In genomic region chr2:88187927-88188326, GRCh38 we compare ENCODE assay signal across 12 cellular contexts. TPM values are rescaled to one million over a fixed set of nuclear protein-coding genes. Genes with fewer than 3 reads are reported as not detected.
DNase-seq lines count a peak whose midpoint lies in the region; ATAC-seq and TF ChIP-seq lines count a peak whose summit lies in the region.
"Had no signal": no experiment of that assay in that cellular context is flagged by ENCODE, and none has a peak within 500 bp of the region (broad histone marks: within the 10 kb centered on the region; RNA-seq: fewer than 3 reads in every experiment).

No MANE protein-coding gene starts in this region.

- H3K9me3 Mint-ChIP-seq in activated T-helper 2 cell treated with anti-CD3 and anti-CD28 coated beads, Interferon-gamma antibody, Interleukin-2, Interleukin-4, amounts not matched to agents 10 μg/mL and 5 μg/mL and 100 μg/mL, durations not matched to agents 14 hours and 24 hours and 36 hours: peaks cover 4% of the 10 kb centered on the region
- H3K9me3 Mint-ChIP-seq in chondrocyte (ENCODE audit: low read depth): no peaks in the 10 kb centered on the region

- H3K4me3 ChIP-seq in mucosa of descending colon: no peak overlapping the region
- H3K4me3 ChIP-seq: suprapubic skin had no signal

- H3K4me3 Mint-ChIP-seq in activated T-helper 2 cell treated with anti-CD3 and anti-CD28 coated beads, Interferon-gamma antibody, Interleukin-2, Interleukin-4, amounts not matched to agents 10 μg/mL and 5 μg/mL and 100 μg/mL, durations not matched to agents 14 hours and 24 hours and 36 hours (ENCODE audit: low read depth): no peak overlapping the region
- H3K4me3 Mint-ChIP-seq in chondrocyte (ENCODE audit: unreplicated experiment): no peak overlapping the region
- H3K4me3 Mint-ChIP-seq: activated T-cell treated with anti-CD3 and anti-CD28 coated beads, Interleukin-2, amount 50 U/mL, for 4 hours had no signal

- no peaks in the 10 kb centered on the region for H3K36me3 ChIP-seq in mucosa of descending colon (ENCODE audit: low read depth)

- ATAC-seq in mucosa of descending colon (peak; percentile 10), HG03439 (IDR thresholded peaks at IDR 0.05; ENCODE audit: unreplicated experiment) (no peak)

- TF ChIP-seq CTCF in LNCAP (IDR thresholded peaks at IDR 0.05) (peak; percentile 34; the same call in 1 of the 2 replicates), mucosa of descending colon (IDR thresholded peaks at IDR 0.05) (no peak), chondrocyte (IDR thresholded peaks at IDR 0.05) (no peak)

- no peaks in the 10 kb centered on the region for H3K4me1 ChIP-seq in mucosa of descending colon (ENCODE audit: low read depth)

- H3K9me3 ChIP-seq in mucosa of descending colon: no peaks in the 10 kb centered on the region
- H3K9me3 ChIP-seq: suprapubic skin had no signal

- no peaks in the 10 kb centered on the region for H3K36me3 Mint-ChIP-seq in activated T-helper 2 cell treated with anti-CD3 and anti-CD28 coated beads, Interferon-gamma antibody, Interleukin-2, Interleukin-4, amounts not matched to agents 10 μg/mL and 5 μg/mL and 100 μg/mL, durations not matched to agents 14 hours and 24 hours and 36 hours (ENCODE audit: low read depth)
- no peaks in the 10 kb centered on the region for H3K36me3 Mint-ChIP-seq in chondrocyte (ENCODE audit: low read depth)

- H3K27ac Mint-ChIP-seq in activated T-helper 2 cell treated with anti-CD3 and anti-CD28 coated beads, Interferon-gamma antibody, Interleukin-2, Interleukin-4, amounts not matched to agents 10 μg/mL and 5 μg/mL and 100 μg/mL, durations not matched to agents 14 hours and 24 hours and 36 hours: peak overlapping the region; percentile 43
- no peak overlapping the region for H3K27ac Mint-ChIP-seq in chondrocyte (ENCODE audit: unreplicated experiment)

- H3K27me3 Mint-ChIP-seq in activated T-helper 2 cell treated with anti-CD3 and anti-CD28 coated beads, Interferon-gamma antibody, Interleukin-2, Interleukin-4, amounts not matched to agents 10 μg/mL and 5 μg/mL and 100 μg/mL, durations not matched to agents 14 hours and 24 hours and 36 hours (ENCODE audit: low read depth): peaks cover 5% of the 10 kb centered on the region
- peaks cover 2% of the 10 kb centered on the region for H3K27me3 Mint-ChIP-seq in chondrocyte (ENCODE audit: low read depth)

- H3K4me1 Mint-ChIP-seq in activated T-helper 2 cell treated with anti-CD3 and anti-CD28 coated beads, Interferon-gamma antibody, Interleukin-2, Interleukin-4, amounts not matched to agents 10 μg/mL and 5 μg/mL and 100 μg/mL, durations not matched to agents 14 hours and 24 hours and 36 hours (ENCODE audit: low read depth): peaks cover 15% of the 10 kb centered on the region
- no peaks in the 10 kb centered on the region for H3K4me1 Mint-ChIP-seq in chondrocyte (ENCODE audit: low read depth)

- intact Hi-C loops in activated T-helper 2 cell treated with anti-CD3 and anti-CD28 coated beads, Interferon-gamma antibody, Interleukin-2, Interleukin-4, amounts not matched to agents 10 μg/mL and 5 μg/mL and 100 μg/mL, durations not matched to agents 14 hours and 24 hours and 36 hours (cut with micrococcal nuclease): no loop called here
- intact Hi-C loops in mucosa of descending colon (cut with DNase I, micrococcal nuclease): no loop called here

- DNase-seq in DMS53 (lab: John Stamatoyannopoulos, UW) (peak; percentile 67), DMS53 treated with DMSO at 0.1 percent for 48 hours (lab: John Stamatoyannopoulos, UW; ENCODE audit: unreplicated experiment) (no peak), mucosa of descending colon (no peak), NCI-H345 treated with DMSO at 0.1 percent for 48 hours (lab: John Stamatoyannopoulos, UW; ENCODE audit: unreplicated experiment) (no peak), chondrocyte (ENCODE audit: low spot score) (no peak)
- no peak for DNase-seq in activated T-helper 2 cell treated with anti-CD3 and anti-CD28 coated beads, Interferon-gamma antibody, Interleukin-2, Interleukin-4, amounts not matched to agents 10 μg/mL and 5 μg/mL and 100 μg/mL, durations not matched to agents 14 hours and 24 hours and 36 hours (ENCODE audit: low spot score)
- DNase-seq: activated T-cell treated with anti-CD3 and anti-CD28 coated beads, Interleukin-2, amount 50 U/mL, for 4 hours; foreskin fibroblast had no signal

RNA-seq across cellular contexts. Expression of gene THNSL2, which starts 17.8 kb away (rescaled TPM):
- total RNA-seq in activated T-helper 2 cell treated with anti-CD3 and anti-CD28 coated beads, Interferon-gamma antibody, Interleukin-2, Interleukin-4, amounts not matched to agents 10 μg/mL and 5 μg/mL and 100 μg/mL, durations not matched to agents 14 hours and 24 hours and 36 hours: 0.64 and 0.71 TPM in 2 replicates
- total RNA-seq in mucosa of descending colon: 10 to 100 TPM; 16.8 to 33.3 (median 16.8) TPM
- 0.58 to 2.3 TPM (median 1.4 TPM) in 3 replicates for total RNA-seq in chondrocyte
- total RNA-seq: lung microvascular endothelial cell had no signal
